ENCODE assay signal across 18 cellular contexts in genomic region chr10:132166216-132166950, GRCh38. TPM values are rescaled to one million over a fixed set of nuclear protein-coding genes. Genes with fewer than 3 reads are reported as not detected.
A peak's percentile ranks its signal among the peaks of the same experiment; 100 is the strongest.
DNase-seq lines count a peak whose midpoint lies in the region; ATAC-seq and TF ChIP-seq lines count a peak whose summit lies in the region.
"Had no signal": no experiment of that assay in that cellular context is flagged by ENCODE, and none has a peak within 500 bp of the region (broad histone marks: within the 10 kb centered on the region; RNA-seq: fewer than 3 reads in every experiment).

No MANE protein-coding gene starts in this region.

- H3K9me3 Mint-ChIP-seq in WTC11 = no peaks in the 10 kb centered on the region
- no peaks in the 10 kb centered on the region for H3K9me3 Mint-ChIP-seq in stimulated activated naive CD8-positive, alpha-beta T cell treated with anti-CD3 and anti-CD28 coated beads, Interleukin-15, amount 100 ng/mL, for 72 hours
- H3K9me3 Mint-ChIP-seq: HFFc6 had no signal

- peaks cover 0 to 13% (median 0%) of the 10 kb centered on the region in 6 donors for H3K36me3 ChIP-seq in spleen

- peaks cover 17% of the 10 kb centered on the region for H3K4me1 Mint-ChIP-seq in WTC11
- peaks cover 38% of the 10 kb centered on the region for H3K4me1 Mint-ChIP-seq in stimulated activated naive CD8-positive, alpha-beta T cell treated with anti-CD3 and anti-CD28 coated beads, Interleukin-15, amount 100 ng/mL, for 72 hours

- H3K9me3 ChIP-seq in spleen = no peaks in the 10 kb centered on the region

- H3K4me1 ChIP-seq in spleen = peaks cover 0 to 24% (median 12%) of the 10 kb centered on the region in 6 donors

- DNase-seq in left ventricle myocardium superior = peak; percentile 16
- DNase-seq in left cardiac atrium = no peak
- DNase-seq in WTC11 (ENCODE audit: low spot score) = peak; percentile 3
- peak in 3 of 10 donors; percentile 21 to 40 (median 28) for DNase-seq in dorsolateral prefrontal cortex
- DNase-seq in spleen = peak; percentile 64
- DNase-seq in stimulated activated naive CD8-positive, alpha-beta T cell treated with anti-CD3 and anti-CD28 coated beads, Interleukin-15, amount 100 ng/mL, for 72 hours = no peak
- DNase-seq: DMS79 treated with DMSO at 0.1 percent for 48 hours, H7, HFFc6, NCI-H1417, NCI-H187, NCI-H2227 treated with DMSO at 0.1 percent for 48 hours, NCI-H510A treated with DMSO at 0.1 percent for 48 hours, NCI-H774, SHP77 treated with DMSO at 0.1 percent for 48 hours had no signal

- no peak overlapping the region for H3K27ac Mint-ChIP-seq in WTC11
- no peak overlapping the region for H3K27ac Mint-ChIP-seq in stimulated activated naive CD8-positive, alpha-beta T cell treated with anti-CD3 and anti-CD28 coated beads, Interleukin-15, amount 100 ng/mL, for 72 hours
- H3K27ac Mint-ChIP-seq: HFFc6 had no signal

- H3K27ac ChIP-seq in dorsolateral prefrontal cortex (peak overlapping the region in 38 of 59 donors; percentile 6 to 82 (median 43)), spleen (no peak overlapping the region)
- H3K27ac ChIP-seq: C4-2B, KMS-11 had no signal

- POLR2A ChIA-PET in WTC11 (lab: Charles Lee) = no interaction called here

- H3K27me3 ChIP-seq in dorsolateral prefrontal cortex (no peaks in the 10 kb centered on the region), spleen (replicated peaks in 1 of 7) (peaks cover 0 to 46% (median 0%) of the 10 kb centered on the region in 7 donors)

- no peaks in the 10 kb centered on the region for H3K36me3 Mint-ChIP-seq in WTC11

- ATAC-seq in left ventricle myocardium superior (no peak), left cardiac atrium (no peak), WTC11 (no peak), GM21447 (IDR thresholded peaks at IDR 0.05; ENCODE audit: unreplicated experiment) (no peak)
- ATAC-seq in stimulated activated naive CD8-positive, alpha-beta T cell treated with anti-CD3 and anti-CD28 coated beads, Interleukin-15, amount 100 ng/mL, for 72 hours = no peak

- CTCF ChIA-PET in WTC11 (lab: Charles Lee) = no interaction called here

- no peak for TF ChIP-seq POLR2A in spleen (IDR thresholded peaks at IDR 0.05)

- TF ChIP-seq CTCF in WTC11 (IDR thresholded peaks at IDR 0.05) = no peak
- TF ChIP-seq CTCF in dorsolateral prefrontal cortex (IDR thresholded peaks at IDR 0.05 in 54 of 56, conservative IDR thresholded peaks at IDR 0.05 in 2 of 56; ENCODE audit: low read depth in 1 of 56, partially characterized antibody in 56 of 56) = no peak
- no peak for TF ChIP-seq CTCF in spleen (IDR thresholded peaks at IDR 0.05 in 8 of 11, conservative IDR thresholded peaks at IDR 0.05 in 3 of 11)

- H3K27me3 Mint-ChIP-seq in WTC11 (ENCODE audit: low read depth) = no peaks in the 10 kb centered on the region
- peaks cover 5% of the 10 kb centered on the region for H3K27me3 Mint-ChIP-seq in stimulated activated naive CD8-positive, alpha-beta T cell treated with anti-CD3 and anti-CD28 coated beads, Interleukin-15, amount 100 ng/mL, for 72 hours

- H3K4me3 Mint-ChIP-seq in WTC11 = no peak overlapping the region
- H3K4me3 Mint-ChIP-seq in stimulated activated naive CD8-positive, alpha-beta T cell treated with anti-CD3 and anti-CD28 coated beads, Interleukin-15, amount 100 ng/mL, for 72 hours = no peak overlapping the region
- H3K4me3 Mint-ChIP-seq: HFFc6 had no signal

- WGBS in spleen, 5 donors = 81 to 88% (median 85%) methylated on average over 23 of the region's 23 CpGs

- H3K4me3 ChIP-seq in dorsolateral prefrontal cortex (peak overlapping the region in 5 of 59 donors; percentile 1 to 42 (median 28)), spleen (no peak overlapping the region)

- intact Hi-C loops in left ventricle myocardium superior (cut with micrococcal nuclease) (no loop called here), left cardiac atrium (cut with DNase I) (no loop called here), dorsolateral prefrontal cortex (cut with DNase I) (no loop called here), spleen (cut with DNase I; ENCODE audit: low total_unique reads) (no loop called here)

TF ChIP-seq in WTC11, 78 proteins besides CTCF, POLR2A, EP300 and RAD21:
- no peak for TF ChIP-seq ATF1 (CRISPR knock-in tag; IDR thresholded peaks at IDR 0.05)
- no peak for TF ChIP-seq SMAD3 (CRISPR knock-in tag; IDR thresholded peaks at IDR 0.05; ENCODE audit: borderline replicate concordance)
- TF ChIP-seq ZNF219 (CRISPR knock-in tag; IDR thresholded peaks at IDR 0.05; ENCODE audit: borderline replicate concordance) = no peak
- no peak for TF ChIP-seq GABPB1 (CRISPR knock-in tag; IDR thresholded peaks at IDR 0.05)
- TF ChIP-seq, protein P1, sequence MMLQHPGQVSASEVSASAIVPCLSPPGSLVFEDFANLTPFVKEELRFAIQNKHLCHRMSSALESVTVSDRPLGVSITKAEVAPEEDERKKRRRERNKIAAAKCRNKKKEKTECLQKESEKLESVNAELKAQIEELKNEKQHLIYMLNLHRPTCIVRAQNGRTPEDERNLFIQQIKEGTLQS (CRISPR knock-in tag; conservative IDR thresholded peaks at IDR 0.05) = no peak

RNA-seq across cellular contexts. Expression of gene DPYSL4, which starts 20.4 kb away (rescaled TPM):
- total RNA-seq in left ventricle myocardium superior (45.2 TPM), left cardiac atrium (1 to 10 TPM; 1.4 to 9.9 TPM), WTC11 (2021) (16.8 to 18.1 TPM (median 17.0 TPM) in 3 replicates), dorsolateral prefrontal cortex (10 to 100 TPM; 39.1 to 85.2 (median 53.3) TPM), spleen (1 to 10 TPM in 4 of 7 donors, under 1 TPM in 2, not detected in 1; 0.85 to 6.0 (median 1.6) TPM)
- polyA plus RNA-seq in spleen = 1 to 10 TPM in 1 of 3 donors, under 1 TPM in 2; 0.55 to 1.0 (median 0.96) TPM

Comparison
In these comparisons a context has a peak if more than half of its experiments do, and no peak if none do; other contexts are left out.
1. DNase-seq: peak in left ventricle myocardium superior (single experiment), WTC11 (single experiment) and spleen (single experiment); none in left cardiac atrium (single experiment) and stimulated activated naive CD8-positive, alpha-beta T cell treated with anti-CD3 and anti-CD28 coated beads, Interleukin-15, amount 100 ng/mL, for 72 hours (0 of 2).
2. H3K27ac ChIP-seq: peak in dorsolateral prefrontal cortex (38 of 59); none in spleen (0 of 8).